In the genomic region with DNA sequence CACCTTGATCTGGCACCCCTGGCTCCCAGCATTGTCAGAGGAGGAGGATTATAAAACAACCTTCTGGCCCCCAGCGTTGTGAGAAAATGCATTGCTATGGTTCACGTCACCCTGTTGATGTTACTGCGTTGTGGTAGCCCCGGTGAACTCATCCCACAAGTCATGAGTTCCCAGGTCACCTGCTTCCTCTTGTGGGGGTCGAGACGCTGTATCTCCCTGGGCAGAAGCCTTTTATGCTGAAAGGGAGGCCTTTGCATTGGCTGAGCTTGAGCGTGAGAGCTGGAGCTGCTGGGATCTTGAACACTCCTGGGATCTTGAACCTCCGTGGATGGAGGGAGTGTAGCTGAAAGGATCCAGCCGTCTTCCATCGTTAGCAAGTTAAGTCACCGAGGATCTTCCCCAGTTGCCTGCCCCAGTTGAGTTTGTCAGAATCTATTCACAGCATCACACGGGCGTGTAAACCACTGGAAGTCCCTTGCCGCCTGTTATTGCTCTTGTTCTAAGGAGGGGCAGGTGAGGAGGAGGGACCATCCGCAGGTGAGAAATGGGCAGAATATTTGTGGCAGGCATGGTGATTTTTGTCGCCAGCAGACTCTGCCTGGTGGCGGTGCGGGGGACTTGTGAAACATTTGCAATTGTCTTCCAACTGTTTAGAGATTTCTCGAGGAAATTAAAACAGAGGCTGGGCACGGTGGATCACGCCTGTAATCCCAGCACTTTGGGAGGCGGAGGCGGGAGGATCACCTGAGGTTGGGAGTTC, we compare ENCODE assay signal across 20 cellular contexts.
"Had no signal": no experiment of that assay in that cellular context is flagged by ENCODE, and none has a peak within 500 bp of the region (broad histone marks: within the 10 kb centered on the region; RNA-seq: fewer than 3 reads in every experiment).

No MANE protein-coding gene starts in this region.

- H3K36me3 ChIP-seq: ascending aorta, lower lobe of right lung, pancreas, sigmoid colon, spleen, stomach had no signal

- H3K27ac ChIP-seq: ascending aorta, epithelial cell of prostate, lower lobe of right lung, pancreas, sigmoid colon, spleen, stomach, testis had no signal

- FAIRE-seq: bronchial epithelial cell had no signal

- H3K4me3 ChIP-seq: ascending aorta, lower lobe of right lung, pancreas, sigmoid colon, spleen, stomach, testis had no signal

- H3K9me3 ChIP-seq: ascending aorta, lower lobe of right lung, pancreas, sigmoid colon, testis had no signal

- ATAC-seq: activated CD8-positive, alpha-beta memory T cell treated with anti-CD3 and anti-CD28 coated beads, Interleukin-2, amount 10 ng/mL, durations not matched to agents 7 days and 5 days; activated naive CD8-positive, alpha-beta T cell treated with anti-CD3 and anti-CD28 coated beads, Interleukin-2, amount 50 U/mL, for 24 hours; effector memory CD8-positive, alpha-beta T cell; left cardiac atrium; lower lobe of right lung; pancreas had no signal

- H3K4me1 ChIP-seq: ascending aorta, lower lobe of right lung, pancreas, sigmoid colon, spleen, stomach, testis had no signal

- H3K27ac Mint-ChIP-seq: activated CD8-positive, alpha-beta memory T cell treated with anti-CD3 and anti-CD28 coated beads, Interleukin-2, amount 10 ng/mL, durations not matched to agents 7 days and 5 days; activated naive CD4-positive, alpha-beta T cell treated with anti-CD3 and anti-CD28 coated beads for 36 hours; activated naive CD8-positive, alpha-beta T cell treated with anti-CD3 and anti-CD28 coated beads, Interleukin-2, amount 50 U/mL, for 24 hours; activated T-helper 2 cell treated with anti-CD3 and anti-CD28 coated beads, Interferon-gamma antibody, Interleukin-2, Interleukin-4, amounts not matched to agents 10 μg/mL and 5 μg/mL and 100 μg/mL, durations not matched to agents 14 hours and 24 hours and 36 hours; effector memory CD8-positive, alpha-beta T cell had no signal

- H3K4me1 Mint-ChIP-seq: activated CD8-positive, alpha-beta memory T cell treated with anti-CD3 and anti-CD28 coated beads, Interleukin-2, amount 10 ng/mL, durations not matched to agents 7 days and 5 days; activated naive CD8-positive, alpha-beta T cell treated with anti-CD3 and anti-CD28 coated beads, Interleukin-2, amount 50 U/mL, for 24 hours had no signal

- H3K9me3 Mint-ChIP-seq: activated naive CD4-positive, alpha-beta T cell treated with anti-CD3 and anti-CD28 coated beads for 36 hours; activated naive CD8-positive, alpha-beta T cell treated with anti-CD3 and anti-CD28 coated beads, Interleukin-2, amount 50 U/mL, for 24 hours had no signal

- DNase-seq: activated CD4-positive, alpha-beta T cell treated with anti-CD3 and anti-CD28 coated beads, Interleukin-2, amount 50 U/mL, for 48 hours; activated CD4-positive, CD25-positive, alpha-beta regulatory T cell treated with anti-CD3 and anti-CD28 coated beads, Interleukin-2, amount 50 U/mL, for 72 hours; activated CD8-positive, alpha-beta memory T cell treated with anti-CD3 and anti-CD28 coated beads, Interleukin-2, amount 10 ng/mL, durations not matched to agents 7 days and 5 days; activated naive CD4-positive, alpha-beta T cell treated with anti-CD3 and anti-CD28 coated beads for 36 hours; activated naive CD8-positive, alpha-beta T cell treated with anti-CD3 and anti-CD28 coated beads, Interleukin-2, amount 50 U/mL, for 24 hours; activated T-cell treated with anti-CD3 and anti-CD28 coated beads, Interleukin-2, amount 50 U/mL, for 1 hour; dermis blood vessel endothelial cell; effector memory CD8-positive, alpha-beta T cell; foreskin melanocyte; left cardiac atrium; lower lobe of right lung; pancreas; sigmoid colon; spleen; stomach; testis had no signal

- H3K27me3 ChIP-seq: ascending aorta, pancreas, sigmoid colon, stomach, testis had no signal

- H3K4me3 Mint-ChIP-seq: activated CD8-positive, alpha-beta memory T cell treated with anti-CD3 and anti-CD28 coated beads, Interleukin-2, amount 10 ng/mL, durations not matched to agents 7 days and 5 days; activated naive CD4-positive, alpha-beta T cell treated with anti-CD3 and anti-CD28 coated beads for 36 hours; activated naive CD8-positive, alpha-beta T cell treated with anti-CD3 and anti-CD28 coated beads, Interleukin-2, amount 50 U/mL, for 24 hours; effector memory CD8-positive, alpha-beta T cell had no signal

- H3K36me3 Mint-ChIP-seq: activated CD8-positive, alpha-beta memory T cell treated with anti-CD3 and anti-CD28 coated beads, Interleukin-2, amount 10 ng/mL, durations not matched to agents 7 days and 5 days had no signal

- H3K27me3 Mint-ChIP-seq: activated CD8-positive, alpha-beta memory T cell treated with anti-CD3 and anti-CD28 coated beads, Interleukin-2, amount 10 ng/mL, durations not matched to agents 7 days and 5 days; effector memory CD8-positive, alpha-beta T cell had no signal
